8 cellular contexts compared by ENCODE assay signal in genomic region chr12:115337693-115338543, GRCh38.
DNase-seq lines count a peak whose midpoint lies in the region; ATAC-seq and TF ChIP-seq lines count a peak whose summit lies in the region.

No MANE protein-coding gene starts in this region.

- CTCF ChIA-PET in activated CD4-positive, alpha-beta memory T cell treated with anti-CD3 and anti-CD28 coated beads for 36 hours (lab: Charles Lee) = no interaction called here

- H3K79me2 ChIP-seq in fibroblast of lung (ENCODE audit: control insufficient read depth, insufficient read depth, low read length) = no peaks in the 10 kb centered on the region

- peak overlapping the region; percentile 80 for H3K27ac ChIP-seq in fibroblast of lung (ENCODE audit: insufficient read depth, low read length)

- H3K27me3 Mint-ChIP-seq in activated CD4-positive, alpha-beta memory T cell treated with anti-CD3 and anti-CD28 coated beads for 36 hours = no peaks in the 10 kb centered on the region
- H3K27me3 Mint-ChIP-seq in activated CD4-positive, alpha-beta T cell treated with anti-CD3 and anti-CD28 coated beads, Interleukin-2, amount 10 ng/mL, durations not matched to agents 24 days and 14 days = no peaks in the 10 kb centered on the region

- no peak for ATAC-seq in left lobe of liver

- no peak overlapping the region for H3K4me2 ChIP-seq in fibroblast of lung (ENCODE audit: extremely low read depth, insufficient read depth, low read length)

- H3K4me3 ChIP-seq in fibroblast of lung (replicated peaks in 1 of 4; ENCODE audit: control extremely low read depth in 1 of 4, insufficient read depth in 1 of 4, low read depth in 3 of 4, low read length in 4 of 4) = no peak overlapping the region
- no peak overlapping the region for H3K4me3 ChIP-seq in HAP-1

- H3K27me3 ChIP-seq in fibroblast of lung (ENCODE audit: control insufficient read depth, insufficient read depth, low read length) (no peaks in the 10 kb centered on the region), HAP-1 (ENCODE audit: low read depth) (no peaks in the 10 kb centered on the region)

- no peak overlapping the region for H3K4me3 Mint-ChIP-seq in activated CD4-positive, alpha-beta memory T cell treated with anti-CD3 and anti-CD28 coated beads for 36 hours
- H3K4me3 Mint-ChIP-seq in activated CD4-positive, alpha-beta T cell treated with anti-CD3 and anti-CD28 coated beads, Interleukin-2, amount 10 ng/mL, durations not matched to agents 24 days and 14 days = no peak overlapping the region

- TF ChIP-seq CTCF in fibroblast of lung (conservative IDR thresholded peaks at IDR 0.05 in 1 of 2, IDR thresholded peaks at IDR 0.05 in 1 of 2; ENCODE audit: low read depth in 1 of 2, low read length in 2 of 2) = no peak

- in situ Hi-C loops in HAP-1 (cut with MboI; ENCODE audit: low sequenced_read_pairs) = no loop called here

- POLR2A ChIA-PET in activated CD4-positive, alpha-beta memory T cell treated with anti-CD3 and anti-CD28 coated beads for 36 hours (lab: Charles Lee) = no interaction called here

- intact Hi-C loops in activated CD4-positive, alpha-beta memory T cell treated with anti-CD3 and anti-CD28 coated beads for 36 hours (cut with micrococcal nuclease) = no loop called here
- intact Hi-C loops in activated CD4-positive, alpha-beta T cell treated with anti-CD3 and anti-CD28 coated beads, Interleukin-2, amount 10 ng/mL, durations not matched to agents 24 days and 14 days (cut with micrococcal nuclease) = no loop called here

- no peak overlapping the region for H3K9ac ChIP-seq in fibroblast of lung (ENCODE audit: insufficient read depth, low read length)

- H3K36me3 Mint-ChIP-seq in activated CD4-positive, alpha-beta memory T cell treated with anti-CD3 and anti-CD28 coated beads for 36 hours = no peaks in the 10 kb centered on the region
- no peaks in the 10 kb centered on the region for H3K36me3 Mint-ChIP-seq in activated CD4-positive, alpha-beta T cell treated with anti-CD3 and anti-CD28 coated beads, Interleukin-2, amount 10 ng/mL, durations not matched to agents 24 days and 14 days (ENCODE audit: low read depth)

- H3K4me1 ChIP-seq in fibroblast of lung (ENCODE audit: control insufficient read depth, extremely low read depth, insufficient read depth, low read length) = peaks cover 13% of the 10 kb centered on the region
- peaks cover 15% of the 10 kb centered on the region for H3K4me1 ChIP-seq in HAP-1

- H3K36me3 ChIP-seq in fibroblast of lung (ENCODE audit: control insufficient read depth, insufficient read depth, low read length) (no peaks in the 10 kb centered on the region), HAP-1 (replicated peaks) (no peaks in the 10 kb centered on the region)

- no peaks in the 10 kb centered on the region for H4K20me1 ChIP-seq in fibroblast of lung (ENCODE audit: control insufficient read depth, extremely low read depth, insufficient read depth, low read length)

- peak; percentile 76 for DNase-seq in GM04504 (ENCODE audit: low read depth)
- peak; percentile 88 for DNase-seq in RPMI7951 (ENCODE audit: low read depth)
- DNase-seq in fibroblast of lung (ENCODE audit: low read depth in 2 of 2) = peak; percentile 88 to 93
- peak; percentile 7 for DNase-seq in putamen (ENCODE audit: low spot score)
- no peak for DNase-seq in HAP-1 (ENCODE audit: low spot score in 2 of 2)
- no peak for DNase-seq in left lobe of liver (ENCODE audit: low spot score)
- DNase-seq in activated CD4-positive, alpha-beta memory T cell treated with anti-CD3 and anti-CD28 coated beads for 36 hours = no peak
- no peak for DNase-seq in activated CD4-positive, alpha-beta T cell treated with anti-CD3 and anti-CD28 coated beads, Interleukin-2, amount 10 ng/mL, durations not matched to agents 24 days and 14 days

- H2AFZ ChIP-seq in fibroblast of lung (ENCODE audit: low read length) = peak overlapping the region; percentile 80

- H3K9me3 ChIP-seq in fibroblast of lung (ENCODE audit: control insufficient read depth, insufficient read depth, low read depth, low read length) (no peaks in the 10 kb centered on the region), HAP-1 (no peaks in the 10 kb centered on the region)

- H3K27ac Mint-ChIP-seq in activated CD4-positive, alpha-beta memory T cell treated with anti-CD3 and anti-CD28 coated beads for 36 hours = no peak overlapping the region
- H3K27ac Mint-ChIP-seq in activated CD4-positive, alpha-beta T cell treated with anti-CD3 and anti-CD28 coated beads, Interleukin-2, amount 10 ng/mL, durations not matched to agents 24 days and 14 days = no peak overlapping the region

- H3K9me3 Mint-ChIP-seq in activated CD4-positive, alpha-beta memory T cell treated with anti-CD3 and anti-CD28 coated beads for 36 hours = peaks cover 16% of the 10 kb centered on the region
- peaks cover 3% of the 10 kb centered on the region for H3K9me3 Mint-ChIP-seq in activated CD4-positive, alpha-beta T cell treated with anti-CD3 and anti-CD28 coated beads, Interleukin-2, amount 10 ng/mL, durations not matched to agents 24 days and 14 days

- H3K4me1 Mint-ChIP-seq in activated CD4-positive, alpha-beta memory T cell treated with anti-CD3 and anti-CD28 coated beads for 36 hours (ENCODE audit: low read depth) = no peaks in the 10 kb centered on the region
- no peaks in the 10 kb centered on the region for H3K4me1 Mint-ChIP-seq in activated CD4-positive, alpha-beta T cell treated with anti-CD3 and anti-CD28 coated beads, Interleukin-2, amount 10 ng/mL, durations not matched to agents 24 days and 14 days

Comparison
In these comparisons a context has a peak if more than half of its experiments do, and no peak if none do; other contexts are left out.
1. DNase-seq: peak in GM04504 (single experiment), RPMI7951 (single experiment), fibroblast of lung (2 of 2) and putamen (single experiment); none in HAP-1 (0 of 2), left lobe of liver (single experiment), activated CD4-positive, alpha-beta memory T cell treated with anti-CD3 and anti-CD28 coated beads for 36 hours (single experiment) and activated CD4-positive, alpha-beta T cell treated with anti-CD3 and anti-CD28 coated beads, Interleukin-2, amount 10 ng/mL, durations not matched to agents 24 days and 14 days (single experiment).